Comparison of ENCODE assay signal across 13 cellular contexts in genomic region chr1:199490804-199491527, GRCh38.
DNase-seq lines count a peak whose midpoint lies in the region; ATAC-seq, FAIRE-seq and TF ChIP-seq lines count a peak whose summit lies in the region.
"Had no signal": no experiment of that assay in that cellular context is flagged by ENCODE, and none has a peak within 500 bp of the region (broad histone marks: within the 10 kb centered on the region; RNA-seq: fewer than 3 reads in every experiment).

No MANE protein-coding gene starts in this region.

- H3K4me1 ChIP-seq in right lobe of liver: no peaks in the 10 kb centered on the region
- H3K4me1 ChIP-seq in HepG2 (ENCODE audit: insufficient read depth, low read length): no peaks in the 10 kb centered on the region
- peaks cover 13% of the 10 kb centered on the region for H3K4me1 ChIP-seq in RWPE2 (ENCODE audit: insufficient read depth, poor library complexity, severe bottlenecking)
- H3K4me1 ChIP-seq in mucosa of descending colon (ENCODE audit: low read depth): no peaks in the 10 kb centered on the region
- H3K4me1 ChIP-seq: pancreas had no signal

- H3K27ac ChIP-seq in right lobe of liver: no peak overlapping the region
- no peak overlapping the region for H3K27ac ChIP-seq in HepG2 (ENCODE audit: extremely low read length, insufficient read depth, low read length)
- peak overlapping the region; percentile 19 for H3K27ac ChIP-seq in RWPE2 (ENCODE audit: poor library complexity, severe bottlenecking)

- no peak overlapping the region for H3K9ac ChIP-seq in HepG2 (ENCODE audit: insufficient read depth, low read depth, low read length)

- H3K9me3 ChIP-seq in right lobe of liver (peaks cover 0 to 4% (median 0%) of the 10 kb centered on the region in 4 donors), HepG2 (ENCODE audit: low read length) (peaks cover 42% of the 10 kb centered on the region), RWPE2 (ENCODE audit: severe bottlenecking) (peaks cover 3% of the 10 kb centered on the region), mucosa of descending colon (peaks cover 15% of the 10 kb centered on the region)
- H3K9me3 ChIP-seq: pancreas had no signal

- TF ChIP-seq EP300 in HepG2 (IDR thresholded peaks at IDR 0.05; ENCODE audit: low read depth in 2 of 2, low read length in 2 of 2) (no peak), HepG2 (CRISPR knock-in tag; IDR thresholded peaks at IDR 0.05; ENCODE audit: borderline replicate concordance) (no peak)

- H3K4me3 ChIP-seq in right lobe of liver: no peak overlapping the region
- H3K4me3 ChIP-seq in HepG2 (replicated peaks in 1 of 3; ENCODE audit: insufficient read depth in 1 of 3, low read depth in 2 of 3, low read length in 3 of 3): no peak overlapping the region
- H3K4me3 ChIP-seq in RWPE2 (ENCODE audit: severe bottlenecking): no peak overlapping the region
- no peak overlapping the region for H3K4me3 ChIP-seq in mucosa of descending colon
- H3K4me3 ChIP-seq: pancreas had no signal

- intact Hi-C loops in right lobe of liver (cut with DNase I): no loop called here
- intact Hi-C loops in HepG2 (cut with micrococcal nuclease; ENCODE audit: unreplicated experiment): no loop called here
- intact Hi-C loops in mucosa of descending colon (cut with DNase I, micrococcal nuclease): no loop called here

- H3K4me2 ChIP-seq in HepG2 (ENCODE audit: low read depth, low read length): no peak overlapping the region

- H3K79me2 ChIP-seq in HepG2 (ENCODE audit: insufficient read depth, low read length): no peaks in the 10 kb centered on the region

- CTCF ChIA-PET in HepG2 (lab: Yijun Ruan, JAX; ENCODE audit: low intra/inter-chr PET ratio, low total read pairs): no interaction called here

- TF ChIP-seq POLR2A in right lobe of liver (IDR thresholded peaks at IDR 0.05) (no peak), HepG2 (IDR thresholded peaks at IDR 0.05; ENCODE audit: insufficient read depth in 1 of 2, low read depth in 2 of 2, low read length in 2 of 2) (no peak)

- no peak for DNase-seq in right lobe of liver
- no peak for DNase-seq in HepG2 (ENCODE audit: low spot score)
- DNase-seq in RWPE2 (ENCODE audit: low spot score): no peak
- peak; percentile 23 for DNase-seq in fibroblast of the conjunctiva (ENCODE audit: low read depth)
- no peak for DNase-seq in mucosa of descending colon
- DNase-seq in retina: no peak
- DNase-seq: activated CD8-positive, alpha-beta memory T cell treated with anti-CD3 and anti-CD28 coated beads, Interleukin-2, amount 50 U/mL, for 48 hours; KG1; NCI-H526 treated with DMSO at 0.1 percent for 48 hours; T-helper 17 cell had no signal

- no peaks in the 10 kb centered on the region for H4K20me1 ChIP-seq in HepG2 (ENCODE audit: insufficient read depth, low read length)

- WGBS in right lobe of liver (ENCODE audit: insufficient coverage, low coverage, low lambda C conversion rate, missing lambda C conversion rate): 86% methylated on average over 1 of the region's 2 CpGs
- 19% methylated on average over 2 of the region's 2 CpGs for WGBS in HepG2 (ENCODE audit: low lambda C conversion rate)

- ATAC-seq in right lobe of liver: peak in 3 of 4 donors; percentile 28 to 71 (median 38)
- ATAC-seq in HepG2: no peak
- peak; percentile 89 for ATAC-seq in RWPE2 (ENCODE audit: low read depth)
- ATAC-seq in mucosa of descending colon: no peak
- ATAC-seq in GM21447 (IDR thresholded peaks at IDR 0.05; ENCODE audit: unreplicated experiment): no peak
- ATAC-seq in GM19324 (IDR thresholded peaks at IDR 0.05; ENCODE audit: low FRiP score, unreplicated experiment): no peak
- ATAC-seq: T-helper 17 cell had no signal

- no peak for FAIRE-seq in HepG2 (lab: Jason Lieb, UNC)
- FAIRE-seq: pancreas had no signal

- POLR2A ChIA-PET in HepG2 (lab: Yijun Ruan, JAX): no interaction called here

- TF ChIP-seq CTCF in right lobe of liver (IDR thresholded peaks at IDR 0.05) (no peak), HepG2 (CRISPR knock-in tag; IDR thresholded peaks at IDR 0.05) (no peak), RWPE2 (IDR thresholded peaks at IDR 0.05; ENCODE audit: poor library complexity, severe bottlenecking) (no peak), mucosa of descending colon (IDR thresholded peaks at IDR 0.05) (no peak)

- in situ Hi-C loops in HepG2 (cut with HindIII; ENCODE audit: extremely low pct_ligation_motif_present, low pct_unique_long_range_greater_than_20kb): no loop called here

- H2AFZ ChIP-seq in HepG2 (ENCODE audit: low read length): no peak overlapping the region

- BruUV-seq in HepG2 (replicated peaks; lab: Mats Ljungman, UMichigan): no TSS peak

- H3K27me3 ChIP-seq in right lobe of liver (no peaks in the 10 kb centered on the region), HepG2 (ENCODE audit: control insufficient read depth in 1 of 2, insufficient read depth in 2 of 2, low read length in 2 of 2) (no peaks in the 10 kb centered on the region), RWPE2 (ENCODE audit: insufficient read depth, poor library complexity, severe bottlenecking) (no peaks in the 10 kb centered on the region)
- H3K27me3 ChIP-seq: pancreas had no signal

- TF ChIP-seq RAD21 in HepG2 (CRISPR knock-in tag; IDR thresholded peaks at IDR 0.05): no peak

- H3K36me3 ChIP-seq in right lobe of liver (no peaks in the 10 kb centered on the region), HepG2 (replicated peaks in 1 of 2; ENCODE audit: control insufficient read depth in 1 of 2, insufficient read depth in 2 of 2, low read length in 2 of 2) (no peaks in the 10 kb centered on the region), RWPE2 (ENCODE audit: low read depth) (no peaks in the 10 kb centered on the region), mucosa of descending colon (ENCODE audit: low read depth) (no peaks in the 10 kb centered on the region)
- H3K36me3 ChIP-seq: pancreas had no signal

TF ChIP-seq in HepG2, 621 proteins besides CTCF, POLR2A, EP300 and RAD21:
- TF ChIP-seq ZNF143 (CRISPR knock-in tag; IDR thresholded peaks at IDR 0.05): no peak
- no peak for TF ChIP-seq CCAR2 (optimal IDR thresholded peaks at IDR 0.05; ENCODE audit: low read depth, low read length)
- TF ChIP-seq SMC3 (IDR thresholded peaks at IDR 0.05; ENCODE audit: low read length): no peak
- TF ChIP-seq RAD51 (IDR thresholded peaks at IDR 0.05; ENCODE audit: borderline replicate concordance): no peak
- TF ChIP-seq DNMT1 (CRISPR knock-in tag; IDR thresholded peaks at IDR 0.05): no peak
- no peak for TF ChIP-seq ZNF296 (CRISPR knock-in tag; conservative IDR thresholded peaks at IDR 0.05)
- TF ChIP-seq MAF1 (CRISPR knock-in tag; IDR thresholded peaks at IDR 0.05; ENCODE audit: borderline replicate concordance): no peak
- no peak for TF ChIP-seq NFRKB (IDR thresholded peaks at IDR 0.05)
- no peak for TF ChIP-seq ZFP1 (CRISPR knock-in tag; IDR thresholded peaks at IDR 0.05)
- no peak for TF ChIP-seq ZNF101 (CRISPR knock-in tag; IDR thresholded peaks at IDR 0.05; ENCODE audit: borderline replicate concordance, low read depth)
- no peak for TF ChIP-seq FIP1L1 (IDR thresholded peaks at IDR 0.05; ENCODE audit: borderline replicate concordance, insufficient read depth, low read depth, low read length)
- no peak for TF ChIP-seq PTBP1 (IDR thresholded peaks at IDR 0.05; ENCODE audit: low read depth, low read length, poor library complexity, severe bottlenecking)

Comparison
In these comparisons a context has a peak if more than half of its experiments do, and no peak if none do; other contexts are left out.
1. ATAC-seq: peak in right lobe of liver (3 of 4) and RWPE2 (single experiment); none in HepG2 (single experiment), mucosa of descending colon (single experiment), GM21447 (single experiment) and GM19324 (single experiment).